In the genomic region with DNA sequence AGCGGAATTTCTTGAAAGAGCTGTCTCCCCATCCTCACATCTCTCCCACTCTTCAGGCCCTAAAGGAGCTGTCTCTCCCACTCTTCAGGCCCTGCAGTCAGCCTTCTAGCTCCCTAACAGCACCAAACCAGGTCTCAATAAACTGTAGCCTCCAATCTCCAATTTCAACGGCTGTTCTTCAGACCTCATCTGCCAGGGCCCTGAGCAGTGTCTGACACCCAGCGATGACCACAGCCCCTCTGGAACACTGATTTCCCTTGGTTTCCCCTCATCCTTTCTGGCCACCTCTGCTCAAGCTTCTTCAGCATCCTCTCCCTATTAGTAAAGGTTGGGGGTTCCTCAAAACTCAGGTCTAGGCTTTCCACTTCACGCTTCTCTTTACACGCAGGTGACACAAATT, we compare ENCODE assay signal across 12 cellular contexts. TPM values are rescaled to one million over a fixed set of nuclear protein-coding genes. Genes with fewer than 3 reads are reported as not detected.
A peak's percentile ranks its signal among the peaks of the same experiment; 100 is the strongest.
DNase-seq lines count a peak whose midpoint lies in the region; ATAC-seq and TF ChIP-seq lines count a peak whose summit lies in the region.
"Had no signal": no experiment of that assay in that cellular context is flagged by ENCODE, and none has a peak within 500 bp of the region (broad histone marks: within the 10 kb centered on the region; RNA-seq: fewer than 3 reads in every experiment).

No MANE protein-coding gene starts in this region.

- POLR2A ChIA-PET in activated B cell treated with CpG ODN at 0.5 μM for 24 hours (lab: Charles Lee): interaction anchor here (1.0 kb wide), 1 partner anchor 9 kb away, joined by 4 read pairs; no protein-coding TSS in a partner anchor

- no peak for ATAC-seq in heart left ventricle
- ATAC-seq in left cardiac atrium: no peak
- ATAC-seq in activated B cell treated with CpG ODN at 0.5 μM for 24 hours (ENCODE audit: low read depth): no peak

- no peak for DNase-seq in heart left ventricle
- no peak for DNase-seq in left cardiac atrium
- no peak for DNase-seq in activated B cell treated with CpG ODN at 0.5 μM for 24 hours
- DNase-seq in mesenteric fat pad (ENCODE audit: low spot score): peak; percentile 43
- peak; percentile 4 for DNase-seq in transverse colon
- DNase-seq in DMS79 (lab: John Stamatoyannopoulos, UW): no peak
- DNase-seq in dorsolateral prefrontal cortex: no peak
- no peak for DNase-seq in occipital lobe (lab: John Stamatoyannopoulos, UW)
- DNase-seq: GOT3, KG1, NCI-H1436 treated with DMSO at 0.1 percent for 48 hours, NCI-H510A had no signal

- no peak overlapping the region for H3K27ac Mint-ChIP-seq in activated B cell treated with CpG ODN at 0.5 μM for 24 hours

- H3K27ac ChIP-seq in heart left ventricle (peak overlapping the region in 8 of 12 donors; percentile 31 to 98 (median 92)), transverse colon (no peak overlapping the region), dorsolateral prefrontal cortex (no peak overlapping the region)

- WGBS in heart left ventricle, 4 donors: 94 to 97% (median 95%) methylated on average over 5 of the region's 5 CpGs
- WGBS in transverse colon (ENCODE audit: low coverage in 1 of 2), 2 donors: 95 to 100% methylated on average over 2 to 5 of the region's 5 CpGs

- no peak for TF ChIP-seq EP300 in transverse colon (IDR thresholded peaks at IDR 0.05; ENCODE audit: low read depth)

- H3K9me3 ChIP-seq in heart left ventricle (no peaks in the 10 kb centered on the region), transverse colon (no peaks in the 10 kb centered on the region)

- H3K4me1 Mint-ChIP-seq in activated B cell treated with CpG ODN at 0.5 μM for 24 hours: peaks cover 24% of the 10 kb centered on the region

- CTCF ChIA-PET in activated B cell treated with CpG ODN at 0.5 μM for 24 hours (lab: Charles Lee): interaction anchor here (3.6 kb wide), 1 partner anchor 9 kb away, joined by 21 read pairs; no protein-coding TSS in a partner anchor

- H3K4me3 ChIP-seq in heart left ventricle (no peak overlapping the region), transverse colon (no peak overlapping the region), dorsolateral prefrontal cortex (no peak overlapping the region)

- TF ChIP-seq POLR2A in heart left ventricle (IDR thresholded peaks at IDR 0.05) (no peak), transverse colon (IDR thresholded peaks at IDR 0.05) (no peak)

- H3K4me1 ChIP-seq in heart left ventricle (peaks cover 6 to 43% (median 32%) of the 10 kb centered on the region in 12 donors), transverse colon (peaks cover 23 to 32% (median 29%) of the 10 kb centered on the region in 4 donors)

- intact Hi-C loops in heart left ventricle (cut with DNase I) (loop anchor here in 3 of 10 donors (5.0 to 10.0 kb wide), 3 partner anchors 37 to 266 kb away; partner anchors contain the start of genes SLC22A4 (in 2 of the 3) and IRF1 (in 1 of the 3)), left cardiac atrium (cut with DNase I) (loop anchor here in 1 of 2 donors (5.0 kb wide), 2 partner anchors 33 to 37 kb away; no protein-coding TSS in a partner anchor), activated B cell treated with CpG ODN at 0.5 μM for 24 hours (cut with micrococcal nuclease) (loop anchor here (5.0 kb wide), 2 partner anchors 37 to 127 kb away; no protein-coding TSS in a partner anchor), transverse colon (cut with DNase I; ENCODE audit: low total_unique reads) (no loop called here), dorsolateral prefrontal cortex (cut with DNase I) (loop anchor here in 1 of 2 donors (5.0 kb wide), 1 partner anchor 42 kb away; no protein-coding TSS in a partner anchor)

- H3K27me3 Mint-ChIP-seq in activated B cell treated with CpG ODN at 0.5 μM for 24 hours: peaks cover 11% of the 10 kb centered on the region

- H3K36me3 Mint-ChIP-seq in activated B cell treated with CpG ODN at 0.5 μM for 24 hours (ENCODE audit: low read depth): no peaks in the 10 kb centered on the region

- in situ Hi-C loops in transverse colon (cut with MboI; ENCODE audit: low pct_ligation_motif_present in 1 of 4, low pct_unique_long_range_greater_than_20kb in 1 of 4, low sequenced_read_pairs in 3 of 4): no loop called here

- H3K27me3 ChIP-seq in heart left ventricle: peaks cover 0 to 8% (median 0%) of the 10 kb centered on the region in 9 donors
- H3K27me3 ChIP-seq in transverse colon: no peaks in the 10 kb centered on the region
- no peaks in the 10 kb centered on the region for H3K27me3 ChIP-seq in dorsolateral prefrontal cortex

- H3K36me3 ChIP-seq in heart left ventricle (no peaks in the 10 kb centered on the region), transverse colon (no peaks in the 10 kb centered on the region)

- TF ChIP-seq CTCF in heart left ventricle (IDR thresholded peaks at IDR 0.05): no peak
- TF ChIP-seq CTCF in activated B cell treated with CpG ODN at 0.5 μM for 24 hours (IDR thresholded peaks at IDR 0.05): no peak
- TF ChIP-seq CTCF in transverse colon (IDR thresholded peaks at IDR 0.05): no peak
- TF ChIP-seq CTCF in dorsolateral prefrontal cortex (IDR thresholded peaks at IDR 0.05 in 54 of 56, conservative IDR thresholded peaks at IDR 0.05 in 2 of 56; ENCODE audit: low read depth in 1 of 56, partially characterized antibody in 56 of 56): no peak

- peak overlapping the region; percentile 65 for H3K4me3 Mint-ChIP-seq in activated B cell treated with CpG ODN at 0.5 μM for 24 hours

- no peaks in the 10 kb centered on the region for H3K9me3 Mint-ChIP-seq in activated B cell treated with CpG ODN at 0.5 μM for 24 hours

RNA-seq across cellular contexts. Expression of gene P4HA2, which starts 1.6 kb away (rescaled TPM):
- total RNA-seq in heart left ventricle (10 to 100 TPM; 41.2 to 80.7 (median 55.7) TPM), left cardiac atrium (10 to 100 TPM; 60.2 to 78.4 TPM), activated B cell treated with CpG ODN at 0.5 μM for 24 hours (0.29 and 0.44 TPM in 2 replicates), mesenteric fat pad (15.7 TPM), transverse colon (10 to 100 TPM; 22.1 to 53.5 (median 32.7) TPM), dorsolateral prefrontal cortex (10 to 100 TPM; 11.8 to 97.5 (median 27.5) TPM), occipital lobe (15.3 TPM)
- polyA plus RNA-seq in heart left ventricle: 100 to 1,000 TPM in 1 of 2 donors, 10 to 100 TPM in 1; 44.3 to 140 TPM

RNA-seq across cellular contexts. Expression of gene PDLIM4, which starts 28.3 kb away (rescaled TPM):
- 10 to 100 TPM in 3 of 9 donors, 1 to 10 TPM in 6; 2.4 to 16.9 (median 8.1) TPM for total RNA-seq in heart left ventricle
- 1 to 10 TPM; 5.1 to 9.1 TPM for polyA plus RNA-seq in heart left ventricle
- total RNA-seq in left cardiac atrium: 10 to 100 TPM; 12.4 to 38.5 TPM
- total RNA-seq in activated B cell treated with CpG ODN at 0.5 μM for 24 hours: not detected in 2 replicates
- 23.1 TPM for total RNA-seq in mesenteric fat pad
- 10 to 100 TPM in 3 of 4 donors, 1 to 10 TPM in 1; 9.7 to 43.4 (median 19.7) TPM for total RNA-seq in transverse colon
- total RNA-seq in dorsolateral prefrontal cortex: 10 to 100 TPM in 102 of 120 experiments, 1 to 10 TPM in 18; 4.7 to 42.5 (median 14.7) TPM
- total RNA-seq in occipital lobe: 3.1 TPM

Comparison
In these comparisons a context has a peak if more than half of its experiments do, and no peak if none do; other contexts are left out.
1. DNase-seq: peak in mesenteric fat pad (single experiment) and transverse colon (single experiment); none in heart left ventricle (0 of 5), left cardiac atrium (single experiment), activated B cell treated with CpG ODN at 0.5 μM for 24 hours (single experiment), DMS79 (single experiment), dorsolateral prefrontal cortex (0 of 10) and occipital lobe (single experiment).
2. H3K27ac ChIP-seq: peak in heart left ventricle (8 of 12); none in transverse colon (0 of 4) and dorsolateral prefrontal cortex (0 of 59).